ENCODE assay signal across 1 cellular context in genomic region chr13:85362980-85363379, GRCh38.
TF ChIP-seq lines count a peak whose summit lies in the region.

No MANE protein-coding gene starts in this region.

TF ChIP-seq in WTC11, 78 proteins besides CTCF, POLR2A, EP300 and RAD21 (continued from another document):
- no peak for TF ChIP-seq MAX (CRISPR knock-in tag; IDR thresholded peaks at IDR 0.05)
- TF ChIP-seq CDX4 (CRISPR knock-in tag; IDR thresholded peaks at IDR 0.05; ENCODE audit: borderline replicate concordance), result no peak
- no peak for TF ChIP-seq MLX (CRISPR knock-in tag; IDR thresholded peaks at IDR 0.05)
- TF ChIP-seq ZNF263 (CRISPR knock-in tag; IDR thresholded peaks at IDR 0.05; ENCODE audit: low read depth), result no peak
- TF ChIP-seq ATF2 (CRISPR knock-in tag; IDR thresholded peaks at IDR 0.05; ENCODE audit: borderline replicate concordance, low read depth), result no peak
- TF ChIP-seq NFE2L1 (CRISPR knock-in tag; IDR thresholded peaks at IDR 0.05), result no peak
- TF ChIP-seq ZSCAN18 (CRISPR knock-in tag; IDR thresholded peaks at IDR 0.05), result no peak
